8 cellular contexts compared by ENCODE assay signal in genomic region chr11:8017894-8018741, GRCh38. TPM values are rescaled to one million over a fixed set of nuclear protein-coding genes. Genes with fewer than 3 reads are reported as not detected.
DNase-seq lines count a peak whose midpoint lies in the region; ATAC-seq and TF ChIP-seq lines count a peak whose summit lies in the region.

No MANE protein-coding gene starts in this region.

- peaks cover 9% of the 10 kb centered on the region for H3F3A ChIP-seq in SK-N-SH (replicated peaks; ENCODE audit: insufficient read depth)

- POLR2A ChIA-PET in CD8-positive, alpha-beta memory T cell (lab: Charles Lee): no interaction called here
- POLR2A ChIA-PET in SK-N-SH (lab: Yijun Ruan, JAX): no interaction called here

- H3K4me1 ChIP-seq in CD8-positive, alpha-beta memory T cell (ENCODE audit: insufficient read depth, low read length): peaks cover 12% of the 10 kb centered on the region
- H3K4me1 ChIP-seq in SK-N-SH (ENCODE audit: control insufficient read depth in 1 of 2, insufficient read depth in 2 of 2, low read depth in 1 of 2, low read length in 1 of 2): peaks cover 10 to 16% of the 10 kb centered on the region in 2 experiments; a peak in 3 of 4 replicates

- no peaks in the 10 kb centered on the region for H3K79me2 ChIP-seq in SK-N-SH (ENCODE audit: insufficient read depth)

- no peaks in the 10 kb centered on the region for H4K20me1 ChIP-seq in SK-N-SH (ENCODE audit: insufficient read depth)

- H3K4me1 Mint-ChIP-seq in CD8-positive, alpha-beta memory T cell: peaks cover 14 to 15% (median 15%) of the 10 kb centered on the region in 3 donors
- H3K4me1 Mint-ChIP-seq in osteocyte (ENCODE audit: unreplicated experiment): peaks cover 13% of the 10 kb centered on the region

- ATAC-seq in GM19395 (IDR thresholded peaks at IDR 0.05; ENCODE audit: unreplicated experiment): no peak

- peak overlapping the region; percentile 50 for H3K4me3 ChIP-seq in CD8-positive, alpha-beta memory T cell (ENCODE audit: low read length)
- H3K4me3 ChIP-seq in SK-N-SH (ENCODE audit: low read depth in 2 of 2, low read length in 1 of 2) (peak overlapping the region; percentile 62 to 72; a peak in 3 of 4 replicates), fibroblast of villous mesenchyme (ENCODE audit: low read depth, low read length) (peak overlapping the region; percentile 66)

- peak overlapping the region; percentile 75; the same call in 1 of the 2 replicates for H3K9ac ChIP-seq in SK-N-SH

- H3K9me2 ChIP-seq in SK-N-SH: no peaks in the 10 kb centered on the region

- H3K36me3 Mint-ChIP-seq in CD8-positive, alpha-beta memory T cell: no peaks in the 10 kb centered on the region
- H3K36me3 Mint-ChIP-seq in osteocyte (ENCODE audit: unreplicated experiment): no peaks in the 10 kb centered on the region

- H3K9me3 Mint-ChIP-seq in CD8-positive, alpha-beta memory T cell: no peaks in the 10 kb centered on the region
- H3K9me3 Mint-ChIP-seq in osteocyte (ENCODE audit: unreplicated experiment): no peaks in the 10 kb centered on the region

- H3K4me3 Mint-ChIP-seq in CD8-positive, alpha-beta memory T cell: peak overlapping the region; percentile 72 to 91 (median 83)
- H3K4me3 Mint-ChIP-seq in osteocyte (ENCODE audit: unreplicated experiment): peak overlapping the region; percentile 70

- no peak for TF ChIP-seq EP300 in SK-N-SH (IDR thresholded peaks at IDR 0.05; ENCODE audit: borderline replicate concordance in 1 of 2, low read depth in 1 of 2, low read length in 1 of 2)

- no peaks in the 10 kb centered on the region for H3K36me3 ChIP-seq in CD8-positive, alpha-beta memory T cell (ENCODE audit: insufficient read depth, low read length)
- no peaks in the 10 kb centered on the region for H3K36me3 ChIP-seq in SK-N-SH (replicated peaks in 1 of 2; ENCODE audit: control insufficient read depth in 1 of 2, insufficient read depth in 2 of 2, low read length in 1 of 2)

- TF ChIP-seq CTCF in SK-N-SH (IDR thresholded peaks at IDR 0.05) (no peak), fibroblast of villous mesenchyme (IDR thresholded peaks at IDR 0.05; ENCODE audit: insufficient read depth, low read depth, low read length) (no peak), osteocyte (IDR thresholded peaks at IDR 0.05) (no peak)

- no peak for DNase-seq in CD8-positive, alpha-beta memory T cell
- DNase-seq in SK-N-SH (no peak), fibroblast of villous mesenchyme (ENCODE audit: low read depth) (peak; percentile 22), osteocyte (ENCODE audit: extremely low spot score, unreplicated experiment) (peak; percentile 60), NCI-H2081 (lab: John Stamatoyannopoulos, UW) (no peak), kidney glomerular epithelial cell (lab: John Stamatoyannopoulos, UW) (no peak), NOMO-1 treated with DMSO at 0.1 percent for 48 hours (lab: John Stamatoyannopoulos, UW; ENCODE audit: unreplicated experiment) (no peak)

- no peaks in the 10 kb centered on the region for H3K9me3 ChIP-seq in CD8-positive, alpha-beta memory T cell (ENCODE audit: low read length)
- H3K9me3 ChIP-seq in SK-N-SH: no peaks in the 10 kb centered on the region

- H2AFZ ChIP-seq in SK-N-SH (ENCODE audit: low read depth): peak overlapping the region; percentile 82

- peak overlapping the region; percentile 90 for H3K4me2 ChIP-seq in SK-N-SH

- peaks cover 22 to 52% of the 10 kb centered on the region in 2 donors for H3K27me3 Mint-ChIP-seq in CD8-positive, alpha-beta memory T cell
- H3K27me3 Mint-ChIP-seq in osteocyte (ENCODE audit: unreplicated experiment): peaks cover 55% of the 10 kb centered on the region

- CTCF ChIA-PET in CD8-positive, alpha-beta memory T cell (lab: Charles Lee): interaction anchor here (1.3 to 3.5 kb wide), 4 partner anchors 10 to 32 kb away, joined by 3 to 19 read pairs (median 10); partner anchors contain the start of gene EIF3F
- CTCF ChIA-PET in SK-N-SH (lab: Yijun Ruan, JAX): interaction anchor here (1.0 to 7.1 kb wide), 7 partner anchors 10 to 175 kb away, joined by 3 to 90 read pairs (median 32); no protein-coding TSS in a partner anchor

- H3K27ac Mint-ChIP-seq in CD8-positive, alpha-beta memory T cell: peak overlapping the region; percentile 45 to 97 (median 88)
- H3K27ac Mint-ChIP-seq in osteocyte (ENCODE audit: unreplicated experiment): peak overlapping the region; percentile 78

- no peak for TF ChIP-seq RAD21 in SK-N-SH (IDR thresholded peaks at IDR 0.05; ENCODE audit: low read length)

- H3K27ac ChIP-seq in CD8-positive, alpha-beta memory T cell (ENCODE audit: low read depth, low read length): peak overlapping the region; percentile 76
- H3K27ac ChIP-seq in SK-N-SH (ENCODE audit: low read depth in 2 of 2, low read length in 1 of 2): peak overlapping the region in 1 of 2 experiments; percentile 38; a peak in 1 of 4 replicates

- H3K27me3 ChIP-seq in CD8-positive, alpha-beta memory T cell (ENCODE audit: insufficient read depth, low read length, poor library complexity, severe bottlenecking): peaks cover 15% of the 10 kb centered on the region
- H3K27me3 ChIP-seq in SK-N-SH (ENCODE audit: insufficient read depth): no peaks in the 10 kb centered on the region

- WGBS in SK-N-SH (ENCODE audit: low lambda C conversion rate): 80% methylated on average over 18 of the region's 18 CpGs

TF ChIP-seq in SK-N-SH, 30 proteins besides CTCF, POLR2A, EP300 and RAD21:
- TF ChIP-seq FOSL2 (IDR thresholded peaks at IDR 0.05; ENCODE audit: borderline replicate concordance, low read depth): no peak
- TF ChIP-seq ZBTB33 (IDR thresholded peaks at IDR 0.05; ENCODE audit: borderline replicate concordance, low read depth): no peak
TF ChIP-seq in SK-N-SH: peak in this region for 0.

RNA-seq across cellular contexts. Expression of gene EIF3F, which starts 31.0 kb away (rescaled TPM):
- total RNA-seq in CD8-positive, alpha-beta memory T cell: 100 to 1,000 TPM; 294 to 306 TPM
- polyA plus RNA-seq in CD8-positive, alpha-beta memory T cell: 359 TPM
- polyA plus RNA-seq in SK-N-SH (2012; rRNA removed): 213 and 341 TPM in 2 replicates
- polyA plus RNA-seq in SK-N-SH (2012; cell fraction: cytosol; rRNA removed): 295 and 390 TPM in 2 replicates
- 199 TPM in 2 replicates for polyA plus RNA-seq in SK-N-SH (2012; cell fraction: nucleus; rRNA removed)
- total RNA-seq in fibroblast of villous mesenchyme (182 and 216 TPM in 2 replicates), osteocyte (327 and 333 TPM in 2 replicates)

RNA-seq across cellular contexts. Expression of gene NLRP10, which starts 52.9 kb away (rescaled TPM):
- not detected for total RNA-seq in CD8-positive, alpha-beta memory T cell
- polyA plus RNA-seq in CD8-positive, alpha-beta memory T cell: not detected
- polyA plus RNA-seq in SK-N-SH (2012; rRNA removed): 0.05 and 0.39 TPM in 2 replicates
- polyA plus RNA-seq in SK-N-SH (2012; cell fraction: cytosol; rRNA removed): 0.15 and 0.39 TPM in 2 replicates
- polyA plus RNA-seq in SK-N-SH (2012; cell fraction: nucleus; rRNA removed): 0.13 and 0.27 TPM in 2 replicates
- total RNA-seq in fibroblast of villous mesenchyme (3.9 and 9.1 TPM in 2 replicates), osteocyte (0.38 and 0.63 TPM in 2 replicates)

Comparison
In these comparisons a context has a peak if more than half of its experiments do, and no peak if none do; other contexts are left out.
1. DNase-seq: peak in fibroblast of villous mesenchyme (single experiment) and osteocyte (single experiment); none in CD8-positive, alpha-beta memory T cell (0 of 5), SK-N-SH (single experiment), NCI-H2081 (0 of 2), kidney glomerular epithelial cell (single experiment) and NOMO-1 treated with DMSO at 0.1 percent for 48 hours (single experiment).
2. Peak in every context shown above with its lines, with median percentiles within 50 percentile points of each other: H3K4me3 ChIP-seq.